ENCODE assay signal across 1 cellular context in genomic region chr9:68861436-68861835, GRCh38.
TF ChIP-seq lines count a peak whose summit lies in the region.

No MANE protein-coding gene starts in this region.

TF ChIP-seq in H1, 55 proteins besides CTCF, POLR2A, EP300 and RAD21:
- TF ChIP-seq RBBP5 (IDR thresholded peaks at IDR 0.05; ENCODE audit: borderline replicate concordance, low read depth, low read length): no peak
- TF ChIP-seq ASH2L (IDR thresholded peaks at IDR 0.05; ENCODE audit: low read length): no peak
- TF ChIP-seq FOSL1 (IDR thresholded peaks at IDR 0.05; ENCODE audit: insufficient read depth, low read depth, low read length): no peak
- no peak for TF ChIP-seq MAX (IDR thresholded peaks at IDR 0.05)
- TF ChIP-seq EGR1 (IDR thresholded peaks at IDR 0.05; ENCODE audit: borderline replicate concordance, low read depth, low read length): no peak
- no peak for TF ChIP-seq NRF1 (IDR thresholded peaks at IDR 0.05; ENCODE audit: low read depth, low read length)
- no peak for TF ChIP-seq KDM4A (IDR thresholded peaks at IDR 0.05; ENCODE audit: low read depth, low read length, severe bottlenecking)
- no peak for TF ChIP-seq CBX5 (IDR thresholded peaks at IDR 0.05; ENCODE audit: low read depth, low read length)
- no peak for TF ChIP-seq TBP (IDR thresholded peaks at IDR 0.05; ENCODE audit: low read depth, low read length)
- no peak for TF ChIP-seq SP1 (IDR thresholded peaks at IDR 0.05; ENCODE audit: low read depth, low read length)
- no peak for TF ChIP-seq CTBP2 (IDR thresholded peaks at IDR 0.05; ENCODE audit: borderline replicate concordance, insufficient read depth, insufficient read length, low read length)
- no peak for TF ChIP-seq TCF12 (IDR thresholded peaks at IDR 0.05; ENCODE audit: low read depth, low read length)
- TF ChIP-seq SIN3A (conservative IDR thresholded peaks at IDR 0.05 in 1 of 2, IDR thresholded peaks at IDR 0.05 in 1 of 2; ENCODE audit: low read depth in 1 of 2, low read length in 2 of 2): no peak
- TF ChIP-seq KDM5A (IDR thresholded peaks at IDR 0.05; ENCODE audit: low read length): no peak
TF ChIP-seq in H1: peak in this region for 0.
